8 cellular contexts compared by ENCODE assay signal in genomic region chr6:133973109-133973971, GRCh38. TPM values are rescaled to one million over a fixed set of nuclear protein-coding genes. Genes with fewer than 3 reads are reported as not detected.
DNase-seq lines count a peak whose midpoint lies in the region; ATAC-seq, FAIRE-seq and TF ChIP-seq lines count a peak whose summit lies in the region.

No MANE protein-coding gene starts in this region.

- ATAC-seq in Right ventricle myocardium superior (ENCODE audit: poor library complexity): peak; percentile 56
- ATAC-seq in HG02759 (IDR thresholded peaks at IDR 0.05; ENCODE audit: unreplicated experiment): peak; percentile 60

- 1 to 3% methylated on average over 4 of the region's 4 CpGs for WGBS in sigmoid colon, 2 donors

- no peak for TF ChIP-seq EP300 in sigmoid colon (IDR thresholded peaks at IDR 0.05)

- intact Hi-C loops in Right ventricle myocardium superior (cut with DNase I) (loop anchor here (5.0 kb wide), 1 partner anchor 89 kb away; no protein-coding TSS in a partner anchor), cardiac septum (cut with DNase I) (loop anchor here (1.0 to 2.0 kb wide), 2 partner anchors 20 to 91 kb away; partner anchors contain the start of gene TBPL1), sigmoid colon (cut with DNase I) (loop anchor here (2.0 to 10.0 kb wide), 3 partner anchors 49 to 121 kb away; no protein-coding TSS in a partner anchor)

- no peak overlapping the region for H3K4me3 ChIP-seq in sigmoid colon

- H3K27ac ChIP-seq in VCaP (peak overlapping the region; percentile 65), sigmoid colon (peak overlapping the region in 3 of 4 donors; percentile 4 to 17 (median 5))

- H3K27me3 ChIP-seq in sigmoid colon: no peaks in the 10 kb centered on the region

- TF ChIP-seq POLR2A in sigmoid colon (IDR thresholded peaks at IDR 0.05): no peak

- H3K4me1 ChIP-seq in sigmoid colon: peaks cover 0 to 19% (median 17%) of the 10 kb centered on the region in 4 donors

- DNase-seq in Right ventricle myocardium superior: no peak
- no peak for DNase-seq in cardiac septum (ENCODE audit: low spot score)
- peak; percentile 17 to 33 for DNase-seq in NCI-H1930 (lab: John Stamatoyannopoulos, UW)
- DNase-seq in frontal cortex (ENCODE audit: low spot score in 2 of 2): peak in 1 of 2 donors; percentile 34
- no peak for DNase-seq in sigmoid colon
- DNase-seq in T-helper 9 cell: no peak

- peak; percentile 98 for FAIRE-seq in frontal cortex (lab: Jason Lieb, UNC)

- TF ChIP-seq CTCF in VCaP (conservative IDR thresholded peaks at IDR 0.05) (peak; percentile 82), sigmoid colon (IDR thresholded peaks at IDR 0.05) (peak; percentile 43 to 69 (median 68))

- H3K9me3 ChIP-seq in sigmoid colon: no peaks in the 10 kb centered on the region

- H3K36me3 ChIP-seq in sigmoid colon: no peaks in the 10 kb centered on the region

RNA-seq across cellular contexts. Expression of gene TBPL1, which starts 20.3 kb away (rescaled TPM):
- 13.4 TPM for total RNA-seq in Right ventricle myocardium superior
- total RNA-seq in cardiac septum: 12.2 TPM
- 29.3 TPM for total RNA-seq in frontal cortex
- total RNA-seq in sigmoid colon: 10 to 100 TPM in 1 of 4 donors, 1 to 10 TPM in 3; 6.6 to 13.2 (median 8.4) TPM
- polyA plus RNA-seq in sigmoid colon: 10 to 100 TPM; 22.8 to 26.4 (median 26.2) TPM

Comparison
In these comparisons a context has a peak if more than half of its experiments do, and no peak if none do; other contexts are left out.
1. DNase-seq: peak in NCI-H1930 (2 of 2); none in Right ventricle myocardium superior (single experiment), cardiac septum (single experiment), sigmoid colon (single experiment) and T-helper 9 cell (single experiment).